ENCODE assay signal across 11 cellular contexts in genomic region chr4:53541577-53542206, GRCh38. TPM values are rescaled to one million over a fixed set of nuclear protein-coding genes. Genes with fewer than 3 reads are reported as not detected.
DNase-seq lines count a peak whose midpoint lies in the region; ATAC-seq, FAIRE-seq and TF ChIP-seq lines count a peak whose summit lies in the region.
"Had no signal": no experiment of that assay in that cellular context is flagged by ENCODE, and none has a peak within 500 bp of the region (broad histone marks: within the 10 kb centered on the region; RNA-seq: fewer than 3 reads in every experiment).

No MANE protein-coding gene starts in this region.

- no peak for FAIRE-seq in HTR-8/SVneo (lab: Jason Lieb, UNC)
- no peak for FAIRE-seq in kidney (lab: Jason Lieb, UNC)

- no peaks in the 10 kb centered on the region for H3K36me3 Mint-ChIP-seq in nephron progenitor cell (ENCODE audit: low read depth)

- H3K4me1 ChIP-seq in esophagus muscularis mucosa: peaks cover 25 to 31% (median 28%) of the 10 kb centered on the region in 4 donors
- peaks cover 6 to 7% of the 10 kb centered on the region in 2 donors for H3K4me1 ChIP-seq in kidney (ENCODE audit: control insufficient read depth in 1 of 2, insufficient read depth in 1 of 2, low read depth in 1 of 2, low read length in 2 of 2)

- intact Hi-C loops in esophagus muscularis mucosa (cut with DNase I): no loop called here
- intact Hi-C loops in sciatic nerve (cut with DNase I): no loop called here
- intact Hi-C loops in kidney (cut with DNase I): no loop called here

- H3K4me3 Mint-ChIP-seq in nephron progenitor cell: no peak overlapping the region
- H3K4me3 Mint-ChIP-seq: activated CD8-positive, alpha-beta T cell treated with anti-CD3 and anti-CD28 coated beads for 36 hours had no signal

- no peaks in the 10 kb centered on the region for H3K36me3 ChIP-seq in esophagus muscularis mucosa
- no peaks in the 10 kb centered on the region for H3K36me3 ChIP-seq in kidney (ENCODE audit: control insufficient read depth in 1 of 2, insufficient read depth in 2 of 2, low read length in 2 of 2)
- H3K36me3 ChIP-seq: neutrophil had no signal

- no peak overlapping the region for H3K4me3 ChIP-seq in esophagus muscularis mucosa
- no peak overlapping the region for H3K4me3 ChIP-seq in kidney (ENCODE audit: low read length in 2 of 2)

- no peaks in the 10 kb centered on the region for H3K9me3 ChIP-seq in esophagus muscularis mucosa
- no peaks in the 10 kb centered on the region for H3K9me3 ChIP-seq in kidney (ENCODE audit: control insufficient read depth in 1 of 2, low read length in 2 of 2)
- H3K9me3 ChIP-seq: neutrophil had no signal

- DNase-seq in NCI-H69 (lab: John Stamatoyannopoulos, UW) (peak; percentile 91), esophagus muscularis mucosa (ENCODE audit: extremely low spot score) (no peak), sciatic nerve (ENCODE audit: low spot score) (no peak), CD1c-positive myeloid dendritic cell (ENCODE audit: extremely low spot score) (no peak), HTR-8/SVneo (ENCODE audit: insufficient read length, low spot score) (no peak), kidney (no peak), nephron progenitor cell (no peak)
- DNase-seq: activated CD8-positive, alpha-beta T cell treated with anti-CD3 and anti-CD28 coated beads for 36 hours; NCI-H2107 had no signal

- 12% methylated on average over 2 of the region's 2 CpGs for WGBS in esophagus muscularis mucosa

- TF ChIP-seq POLR2A in esophagus muscularis mucosa (IDR thresholded peaks at IDR 0.05; ENCODE audit: low read depth): no peak

- H3K27ac Mint-ChIP-seq in nephron progenitor cell: no peak overlapping the region
- H3K27ac Mint-ChIP-seq: activated CD8-positive, alpha-beta T cell treated with anti-CD3 and anti-CD28 coated beads for 36 hours had no signal

- no peak for TF ChIP-seq EP300 in esophagus muscularis mucosa (IDR thresholded peaks at IDR 0.05)

- no peaks in the 10 kb centered on the region for H3K9me3 Mint-ChIP-seq in nephron progenitor cell
- H3K9me3 Mint-ChIP-seq: activated CD8-positive, alpha-beta T cell treated with anti-CD3 and anti-CD28 coated beads for 36 hours had no signal

- ATAC-seq in GM19463 (IDR thresholded peaks at IDR 0.05; ENCODE audit: unreplicated experiment): peak; percentile 62
- ATAC-seq in sciatic nerve: peak; percentile 89
- ATAC-seq: activated CD8-positive, alpha-beta T cell treated with anti-CD3 and anti-CD28 coated beads for 36 hours had no signal

- no peak overlapping the region for H3K9ac ChIP-seq in kidney (ENCODE audit: low read length in 2 of 2)

- H3K4me1 Mint-ChIP-seq in nephron progenitor cell: peaks cover 11% of the 10 kb centered on the region

- H3K27ac ChIP-seq in esophagus muscularis mucosa (replicated peaks in 1 of 4) (peak overlapping the region; percentile 38 to 74 (median 54)), kidney (ENCODE audit: low read depth in 2 of 2, low read length in 2 of 2) (no peak overlapping the region)
- H3K27ac ChIP-seq: neutrophil had no signal

- H3K27me3 Mint-ChIP-seq in nephron progenitor cell (ENCODE audit: low read depth, poor library complexity): peaks cover 6% of the 10 kb centered on the region

- TF ChIP-seq CTCF in esophagus muscularis mucosa (IDR thresholded peaks at IDR 0.05) (no peak), kidney (IDR thresholded peaks at IDR 0.05; ENCODE audit: borderline replicate concordance, extremely low read depth, insufficient read depth) (no peak), nephron progenitor cell (IDR thresholded peaks at IDR 0.05) (no peak)

- no peaks in the 10 kb centered on the region for H3K27me3 ChIP-seq in esophagus muscularis mucosa
- H3K27me3 ChIP-seq: neutrophil had no signal

RNA-seq across cellular contexts. Expression of gene LNX1, which starts 49.6 kb away (rescaled TPM):
- total RNA-seq in esophagus muscularis mucosa (10 to 100 TPM in 1 of 4 donors, 1 to 10 TPM in 3; 5.8 to 14.7 (median 8.4) TPM), sciatic nerve (7.9 TPM), kidney (25.6 TPM)
- polyA plus RNA-seq in kidney (ENCODE audit: insufficient read depth, low read depth, low replicate concordance): 10.2 TPM
- total RNA-seq: activated CD8-positive, alpha-beta T cell treated with anti-CD3 and anti-CD28 coated beads for 36 hours had no signal

Comparison
In these comparisons a context has a peak if more than half of its experiments do, and no peak if none do; other contexts are left out.
1. H3K27ac ChIP-seq: peak in esophagus muscularis mucosa (4 of 4); none in kidney (0 of 2).